In genomic region chr13:110559986-110560385, GRCh38 we compare ENCODE assay signal across 9 cellular contexts. TPM values are rescaled to one million over a fixed set of nuclear protein-coding genes. Genes with fewer than 3 reads are reported as not detected.
DNase-seq lines count a peak whose midpoint lies in the region; ATAC-seq and TF ChIP-seq lines count a peak whose summit lies in the region.
"Had no signal": no experiment of that assay in that cellular context is flagged by ENCODE, and none has a peak within 500 bp of the region (broad histone marks: within the 10 kb centered on the region; RNA-seq: fewer than 3 reads in every experiment).

No MANE protein-coding gene starts in this region.

- no peaks in the 10 kb centered on the region for H3K9me3 Mint-ChIP-seq in natural killer cell

- H3K27me3 Mint-ChIP-seq in natural killer cell (ENCODE audit: low read depth in 2 of 2) = peaks cover 12% of the 10 kb centered on the region in 2 donors

- H3K27me3 ChIP-seq in right atrium auricular region (no peaks in the 10 kb centered on the region), duodenal mucosa (ENCODE audit: control insufficient read depth in 1 of 2, insufficient read depth in 2 of 2, low read length in 2 of 2) (no peaks in the 10 kb centered on the region), Karpas-422 (ENCODE audit: low read length) (no peaks in the 10 kb centered on the region)

- H3K9ac ChIP-seq in duodenal mucosa (ENCODE audit: low read depth in 1 of 2, low read length in 2 of 2) (peak overlapping the region; percentile 68 to 94), Karpas-422 (ENCODE audit: low read length) (no peak overlapping the region)

- DNase-seq in right atrium auricular region (ENCODE audit: low spot score) = no peak
- DNase-seq in Right ventricle myocardium superior = no peak
- DNase-seq in natural killer cell = no peak
- DNase-seq in sciatic nerve (ENCODE audit: low spot score) = no peak
- DNase-seq in Karpas-422 = no peak
- DNase-seq in omental fat pad (ENCODE audit: low spot score) = no peak
- DNase-seq: activated T-cell treated with anti-CD3 and anti-CD28 coated beads for 4 hours had no signal

- H3K9me3 ChIP-seq in right atrium auricular region (no peaks in the 10 kb centered on the region), duodenal mucosa (ENCODE audit: control insufficient read depth in 1 of 2, low read length in 2 of 2) (no peaks in the 10 kb centered on the region), Karpas-422 (ENCODE audit: low read length) (no peaks in the 10 kb centered on the region)

- H3K4me3 ChIP-seq in right atrium auricular region (peak overlapping the region; percentile 78), duodenal mucosa (ENCODE audit: low read depth in 1 of 2, low read length in 2 of 2) (peak overlapping the region; percentile 91 to 92), Karpas-422 (ENCODE audit: low read length) (no peak overlapping the region)

- H3K9me2 ChIP-seq in Karpas-422 (replicated peaks; ENCODE audit: insufficient read depth, low read length) = no peaks in the 10 kb centered on the region

- ATAC-seq in Right ventricle myocardium superior (ENCODE audit: poor library complexity) (no peak), natural killer cell (no peak), HG03521 (IDR thresholded peaks at IDR 0.05; ENCODE audit: unreplicated experiment) (no peak), sciatic nerve (no peak), omental fat pad (ENCODE audit: low FRiP score) (no peak)

- peaks cover 0 to 24% of the 10 kb centered on the region in 2 donors for H3K4me1 ChIP-seq in right atrium auricular region
- H3K4me1 ChIP-seq in duodenal mucosa (ENCODE audit: control insufficient read depth in 1 of 2, insufficient read depth in 2 of 2, low read length in 2 of 2) = peaks cover 29 to 42% of the 10 kb centered on the region in 2 donors
- peaks cover 20% of the 10 kb centered on the region for H3K4me1 ChIP-seq in Karpas-422 (ENCODE audit: low read length)

- H3K27ac ChIP-seq in right atrium auricular region = peak overlapping the region; percentile 92 to 95
- peak overlapping the region; percentile 58 for H3K27ac ChIP-seq in duodenal mucosa (ENCODE audit: low read depth, low read length)
- H3K27ac ChIP-seq in Karpas-422 (ENCODE audit: low read length) = no peak overlapping the region

- H3K27ac Mint-ChIP-seq in natural killer cell = no peak overlapping the region

- no peaks in the 10 kb centered on the region for H3K36me3 ChIP-seq in right atrium auricular region
- H3K36me3 ChIP-seq in duodenal mucosa (ENCODE audit: control insufficient read depth in 1 of 2, insufficient read depth in 2 of 2, low read length in 2 of 2) = peaks cover 0 to 12% of the 10 kb centered on the region in 2 donors
- no peaks in the 10 kb centered on the region for H3K36me3 ChIP-seq in Karpas-422 (ENCODE audit: insufficient read depth, low read length)

- intact Hi-C loops in Right ventricle myocardium superior (cut with DNase I) (loop anchor here (5.0 to 10.0 kb wide), 2 partner anchors 38 to 55 kb away; no protein-coding TSS in a partner anchor), natural killer cell (cut with micrococcal nuclease) (no loop called here), sciatic nerve (cut with DNase I) (loop anchor here (5.0 kb wide), 1 partner anchor 38 kb away; no protein-coding TSS in a partner anchor)

- H3K79me2 ChIP-seq in Karpas-422 (ENCODE audit: low read length) = no peaks in the 10 kb centered on the region

- peaks cover 4% of the 10 kb centered on the region for H4K20me1 ChIP-seq in Karpas-422 (ENCODE audit: insufficient read depth, low read depth, low read length)

- no peaks in the 10 kb centered on the region for H3K36me3 Mint-ChIP-seq in natural killer cell

- TF ChIP-seq CTCF in right atrium auricular region (IDR thresholded peaks at IDR 0.05) (no peak), natural killer cell (IDR thresholded peaks at IDR 0.05) (no peak), omental fat pad (IDR thresholded peaks at IDR 0.05) (no peak)

- H3K4me3 Mint-ChIP-seq in natural killer cell = peak overlapping the region; percentile 85

- peaks cover 18 to 19% of the 10 kb centered on the region in 2 donors for H3K4me1 Mint-ChIP-seq in natural killer cell

- no peak overlapping the region for H3K4me2 ChIP-seq in Karpas-422 (ENCODE audit: low read depth, low read length, poor library complexity, severe bottlenecking)

- no peak overlapping the region for H2AFZ ChIP-seq in Karpas-422 (ENCODE audit: low read length)

RNA-seq across cellular contexts. Expression of gene RAB20, which starts 1.5 kb away (rescaled TPM):
- 10 to 100 TPM; 10.8 to 15.7 TPM for total RNA-seq in right atrium auricular region
- 10.0 TPM for total RNA-seq in Right ventricle myocardium superior
- 1 to 10 TPM; 1.0 to 3.3 (median 1.2) TPM for total RNA-seq in natural killer cell
- 23.8 TPM for total RNA-seq in sciatic nerve
- 0.79 TPM in 1 of 2 replicates, not detected in the other for total RNA-seq in Karpas-422 (2014; rRNA removed; shearing (Covaris generic); ENCODE audit: low replicate concordance)
- total RNA-seq in omental fat pad = 10 to 100 TPM; 34.7 to 67.9 (median 49.4) TPM

RNA-seq across cellular contexts. Expression of gene NAXD, which starts 55.4 kb away (rescaled TPM):
- total RNA-seq in right atrium auricular region (10 to 100 TPM; 16.8 to 17.4 TPM), Right ventricle myocardium superior (27.6 TPM), natural killer cell (10 to 100 TPM in 2 of 3 donors, 1 to 10 TPM in 1; 6.8 to 14.0 (median 12.0) TPM), sciatic nerve (38.9 TPM), omental fat pad (10 to 100 TPM; 20.4 to 25.8 (median 24.2) TPM)
- 16.5 and 20.6 TPM in 2 replicates for total RNA-seq in Karpas-422 (2014; rRNA removed; shearing (Covaris generic); ENCODE audit: low replicate concordance)
